In the genomic region with DNA sequence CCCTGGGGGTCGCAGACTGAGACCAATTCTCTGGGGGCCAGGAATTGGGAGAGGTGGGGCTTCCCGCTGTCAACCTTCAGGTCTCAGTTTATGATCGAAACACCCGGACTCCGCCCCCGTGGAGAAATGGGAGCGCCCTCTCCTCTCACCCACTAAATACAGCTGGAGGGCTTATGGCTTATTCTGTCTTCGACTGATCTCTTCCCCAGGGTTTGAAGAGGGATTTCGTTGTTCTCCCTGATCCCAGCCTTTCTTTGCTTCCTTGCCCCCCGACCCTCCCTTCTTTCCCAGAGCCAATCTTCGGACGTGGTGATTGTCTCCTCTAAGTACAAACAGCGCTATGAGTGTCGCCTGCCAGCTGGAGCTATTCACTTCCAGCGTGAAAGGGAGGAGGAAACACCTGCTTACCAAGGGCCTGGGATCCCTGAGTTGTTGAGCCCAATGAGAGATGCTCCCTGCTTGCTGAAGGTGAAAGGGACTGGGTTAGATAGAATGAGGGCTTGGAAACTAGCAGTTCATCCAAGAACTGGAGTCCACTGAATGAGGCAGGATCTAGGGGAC, we compare ENCODE assay signal across 8 cellular contexts. TPM values are rescaled to one million over a fixed set of nuclear protein-coding genes. Genes with fewer than 3 reads are reported as not detected.
DNase-seq lines count a peak whose midpoint lies in the region; ATAC-seq and TF ChIP-seq lines count a peak whose summit lies in the region.

No MANE protein-coding gene starts in this region.

- no peak overlapping the region for H3K4me3 Mint-ChIP-seq in mesothelial cell of epicardium

- H3K27ac ChIP-seq in upper lobe of left lung, result peak overlapping the region; percentile 78 to 91 (median 84)

- ATAC-seq in upper lobe of left lung (ENCODE audit: low FRiP score in 2 of 2) (peak in 1 of 2 donors; percentile 2), HG03039 (IDR thresholded peaks at IDR 0.05; ENCODE audit: unreplicated experiment) (no peak)

- peaks cover 9 to 36% (median 24%) of the 10 kb centered on the region in 4 donors for H3K36me3 ChIP-seq in upper lobe of left lung

- TF ChIP-seq POLR2A in upper lobe of left lung (IDR thresholded peaks at IDR 0.05), result no peak

- no peak for TF ChIP-seq EP300 in upper lobe of left lung (IDR thresholded peaks at IDR 0.05)

- no peak overlapping the region for H3K27ac Mint-ChIP-seq in mesothelial cell of epicardium

- H3K9me3 ChIP-seq in upper lobe of left lung, result no peaks in the 10 kb centered on the region

- H3K9me3 Mint-ChIP-seq in mesothelial cell of epicardium, result peaks cover 9% of the 10 kb centered on the region

- no peaks in the 10 kb centered on the region for H3K27me3 ChIP-seq in upper lobe of left lung

- H3K27me3 Mint-ChIP-seq in mesothelial cell of epicardium (ENCODE audit: low read depth), result peaks cover 12% of the 10 kb centered on the region

- DNase-seq in D341Med (ENCODE audit: low spot score) (peak; percentile 67), HT-29 (ENCODE audit: low spot score) (peak; percentile 12), astrocyte of the spinal cord (ENCODE audit: low read depth, low spot score) (peak; percentile 4), kidney tubule cell (ENCODE audit: low spot score) (peak; percentile 6), upper lobe of left lung (no peak), AML-193 (lab: John Stamatoyannopoulos, UW) (no peak), mesothelial cell of epicardium (ENCODE audit: low spot score in 2 of 2, unreplicated experiment in 2 of 2) (no peak)

- in situ Hi-C loops in astrocyte of the spinal cord (cut with HindIII; ENCODE audit: low sequenced_read_pairs), result no loop called here

- H3K36me3 Mint-ChIP-seq in mesothelial cell of epicardium, result peaks cover 27% of the 10 kb centered on the region

- no peaks in the 10 kb centered on the region for H3K4me1 Mint-ChIP-seq in mesothelial cell of epicardium

- H3K4me1 ChIP-seq in upper lobe of left lung, result peaks cover 13 to 21% (median 15%) of the 10 kb centered on the region in 4 donors

- 1 to 2% methylated on average over 8 to 15 of the region's 15 CpGs for WGBS in upper lobe of left lung, 2 donors

- H3K4me3 ChIP-seq in astrocyte of the spinal cord (ENCODE audit: low read depth, low read length) (peak overlapping the region; percentile 99), upper lobe of left lung (peak overlapping the region; percentile 76 to 92 (median 88))

- TF ChIP-seq CTCF in astrocyte of the spinal cord (IDR thresholded peaks at IDR 0.05; ENCODE audit: low read depth, low read length), result no peak
- no peak for TF ChIP-seq CTCF in upper lobe of left lung (IDR thresholded peaks at IDR 0.05)
- no peak for TF ChIP-seq CTCF in mesothelial cell of epicardium (IDR thresholded peaks at IDR 0.05; ENCODE audit: unreplicated experiment)

RNA-seq across cellular contexts. Expression of a gene that starts 0.6 kb away (rescaled TPM):
- total RNA-seq in HT-29 (2014; rRNA removed; shearing (Covaris generic)), result 94.5 and 105 TPM in 2 replicates
- total RNA-seq in upper lobe of left lung (100 to 1,000 TPM; 171 to 305 (median 278) TPM), mesothelial cell of epicardium (160 to 167 TPM (median 166 TPM) in 3 replicates)

RNA-seq across cellular contexts. Expression of a gene that starts 44.0 kb away (rescaled TPM):
- 1.9 and 4.0 TPM in 2 replicates for total RNA-seq in HT-29 (2014; rRNA removed; shearing (Covaris generic))
- total RNA-seq in upper lobe of left lung (1 to 10 TPM; 2.0 to 7.3 (median 5.8) TPM), mesothelial cell of epicardium (2.0 to 2.8 TPM (median 2.2 TPM) in 3 replicates)

RNA-seq across cellular contexts. Expression of a gene that starts 50.3 kb away (rescaled TPM):
- 35.0 and 42.9 TPM in 2 replicates for total RNA-seq in HT-29 (2014; rRNA removed; shearing (Covaris generic))
- total RNA-seq in upper lobe of left lung (10 to 100 TPM; 16.8 to 54.6 (median 37.3) TPM), mesothelial cell of epicardium (33.2 to 35.2 TPM (median 34.6 TPM) in 3 replicates)

RNA-seq across cellular contexts. Expression of a gene that starts 57.6 kb away (rescaled TPM):
- total RNA-seq in HT-29 (2014; rRNA removed; shearing (Covaris generic)), result 310 and 345 TPM in 2 replicates
- total RNA-seq in upper lobe of left lung (100 to 1,000 TPM in 2 of 6 donors, 10 to 100 TPM in 4; 38.5 to 109 (median 62.5) TPM), mesothelial cell of epicardium (171 to 177 TPM (median 175 TPM) in 3 replicates)

Comparison
In these comparisons a context has a peak if more than half of its experiments do, and no peak if none do; other contexts are left out.
1. DNase-seq: peak in D341Med (single experiment), HT-29 (single experiment), astrocyte of the spinal cord (single experiment) and kidney tubule cell (single experiment); none in upper lobe of left lung (0 of 2), AML-193 (0 of 2) and mesothelial cell of epicardium (0 of 2).